ENCODE assay signal across 2 cellular contexts in genomic region chr5:81424728-81425127, GRCh38.
TF ChIP-seq lines count a peak whose summit lies in the region.

No MANE protein-coding gene starts in this region.

TF ChIP-seq in liver, 16 proteins besides CTCF, POLR2A, EP300 and RAD21 (continued from another document):
- TF ChIP-seq MAX (IDR thresholded peaks at IDR 0.05) (no peak), HNF4A (conservative IDR thresholded peaks at IDR 0.05) (no peak), ZBTB33 (IDR thresholded peaks at IDR 0.05) (no peak)

TF ChIP-seq in HepG2, 621 proteins besides CTCF, POLR2A, EP300 and RAD21:
- TF ChIP-seq ZNF639 (CRISPR knock-in tag; conservative IDR thresholded peaks at IDR 0.05) (no peak), PHF8 (CRISPR knock-in tag; IDR thresholded peaks at IDR 0.05) (no peak), ZNF362 (CRISPR knock-in tag; IDR thresholded peaks at IDR 0.05; ENCODE audit: borderline replicate concordance) (no peak), GRHL1 (CRISPR knock-in tag; conservative IDR thresholded peaks at IDR 0.05) (no peak), TOPORS (CRISPR knock-in tag; IDR thresholded peaks at IDR 0.05) (no peak), GATA4 (IDR thresholded peaks at IDR 0.05; ENCODE audit: borderline replicate concordance, low read depth) (no peak), ZZZ3 (CRISPR knock-in tag; IDR thresholded peaks at IDR 0.05; ENCODE audit: borderline replicate concordance) (no peak), ZFP36L2 (CRISPR knock-in tag; IDR thresholded peaks at IDR 0.05) (no peak), HHEX (CRISPR knock-in tag; IDR thresholded peaks at IDR 0.05) (no peak)
